Comparison of ENCODE assay signal across 15 cellular contexts in genomic region chr1:64874664-64875063, GRCh38.
"Had no signal": no experiment of that assay in that cellular context is flagged by ENCODE, and none has a peak within 500 bp of the region (broad histone marks: within the 10 kb centered on the region; RNA-seq: fewer than 3 reads in every experiment).

No MANE protein-coding gene starts in this region.

- ATAC-seq: body of pancreas, left lobe of liver had no signal

- H3K4me3 ChIP-seq: body of pancreas, esophagus squamous epithelium, tibial nerve, vagina had no signal

- H3K9ac ChIP-seq: parathyroid adenoma had no signal

- H3K27me3 ChIP-seq: body of pancreas, esophagus squamous epithelium, tibial nerve, vagina had no signal

- H3K27ac ChIP-seq: esophagus squamous epithelium, parathyroid adenoma, tibial nerve, vagina had no signal

- H3K4me1 ChIP-seq: esophagus squamous epithelium, parathyroid adenoma, tibial nerve, vagina had no signal

- H2AFZ ChIP-seq: parathyroid adenoma had no signal

- H3K9me3 ChIP-seq: body of pancreas, esophagus squamous epithelium, tibial nerve, vagina had no signal

- H3K79me2 ChIP-seq: parathyroid adenoma had no signal

- DNase-seq: activated naive CD4-positive, alpha-beta T cell treated with anti-CD3 and anti-CD28 coated beads, Interleukin-2, amount 50 U/mL, for 16 hours; activated T-cell treated with anti-CD3 and anti-CD28 coated beads, Interleukin-2, amount 50 U/mL, for 1 hour; amniotic stem cell; esophagus squamous epithelium; foreskin fibroblast; head of caudate nucleus; islet precursor cell; mesenchymal stem cell; small intestine; T-helper 2 cell had no signal
